1 cellular context compared by ENCODE assay signal in genomic region chr1:113674591-113674990, GRCh38.
TF ChIP-seq lines count a peak whose summit lies in the region.

No MANE protein-coding gene starts in this region.

TF ChIP-seq in A549, 52 proteins besides CTCF, POLR2A, EP300 and RAD21 (continued from another document):
- TF ChIP-seq REST (IDR thresholded peaks at IDR 0.05) (no peak), ZSCAN20 (CRISPR knock-in tag; IDR thresholded peaks at IDR 0.05) (no peak), HOXA7 (CRISPR knock-in tag; IDR thresholded peaks at IDR 0.05) (no peak), HMGXB4 (CRISPR knock-in tag; IDR thresholded peaks at IDR 0.05; ENCODE audit: borderline replicate concordance) (no peak)
